ENCODE assay signal across 21 cellular contexts in the genomic region with DNA sequence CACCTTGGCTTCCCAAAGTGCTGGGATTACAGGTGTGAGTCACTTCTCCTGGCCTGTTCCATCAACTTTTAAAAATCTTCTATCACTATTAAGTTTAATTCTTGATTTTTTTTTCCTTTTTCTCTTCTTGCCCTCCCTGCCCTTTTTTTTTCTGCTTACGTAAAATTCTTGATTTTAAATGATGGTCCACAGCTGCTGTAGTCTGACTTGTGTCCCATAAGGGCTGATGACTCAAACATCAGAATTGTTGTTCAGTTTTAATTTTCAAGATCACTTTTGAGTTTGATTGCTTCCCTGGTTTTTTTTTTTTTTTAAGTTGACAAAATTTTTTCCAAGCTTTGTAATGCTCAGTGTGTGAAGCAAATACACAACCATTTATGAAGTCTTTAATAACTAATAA.
DNase-seq lines count a peak whose midpoint lies in the region; ATAC-seq, FAIRE-seq and TF ChIP-seq lines count a peak whose summit lies in the region.
"Had no signal": no experiment of that assay in that cellular context is flagged by ENCODE, and none has a peak within 500 bp of the region (broad histone marks: within the 10 kb centered on the region; RNA-seq: fewer than 3 reads in every experiment).

No MANE protein-coding gene starts in this region.

- H3K4me1 ChIP-seq in right atrium auricular region: peaks cover 0 to 4% of the 10 kb centered on the region in 2 donors
- no peaks in the 10 kb centered on the region for H3K4me1 ChIP-seq in astrocyte (ENCODE audit: insufficient read depth, low read length)

- H3K27me3 Mint-ChIP-seq in astrocyte (ENCODE audit: low read depth, unreplicated experiment) (no peaks in the 10 kb centered on the region), MCF 10A (ENCODE audit: insufficient read depth, unreplicated experiment) (no peaks in the 10 kb centered on the region)

- H3K27me3 ChIP-seq in right atrium auricular region: no peaks in the 10 kb centered on the region
- H3K27me3 ChIP-seq in astrocyte (ENCODE audit: insufficient read depth, low read length): no peaks in the 10 kb centered on the region
- H3K27me3 ChIP-seq: upper lobe of left lung had no signal

- H3K4me1 Mint-ChIP-seq in astrocyte (ENCODE audit: low read depth, unreplicated experiment) (peaks cover 7% of the 10 kb centered on the region), MCF 10A (ENCODE audit: insufficient read depth, unreplicated experiment) (peaks cover 9% of the 10 kb centered on the region)

- no peaks in the 10 kb centered on the region for H3K79me2 ChIP-seq in astrocyte (ENCODE audit: insufficient read depth, low read length)

- H3K4me3 Mint-ChIP-seq in astrocyte (ENCODE audit: unreplicated experiment) (no peak overlapping the region), MCF 10A (ENCODE audit: unreplicated experiment) (no peak overlapping the region)
- H3K4me3 Mint-ChIP-seq: H9; stimulated activated effector memory CD8-positive, alpha-beta T cell treated with anti-CD3 and anti-CD28 coated beads, Interleukin-12 subunit alpha, Interleukin-12 subunit beta, amount 100 ng/mL, for 72 hours had no signal

- H2AFZ ChIP-seq in astrocyte (ENCODE audit: low read depth, low read length): no peak overlapping the region

- POLR2A ChIA-PET in MCF 10A (lab: Yijun Ruan, JAX): interaction anchor here (0.7 to 2.6 kb wide), 4 partner anchors 10 to 1559 kb away, joined by 3 to 8 read pairs (median 3); a partner anchor contains a TSS

- H4K20me1 ChIP-seq in astrocyte (ENCODE audit: insufficient read depth, low read length): peaks cover 4% of the 10 kb centered on the region

- no peak overlapping the region for H3K4me2 ChIP-seq in astrocyte (ENCODE audit: low read length)

- CTCF ChIA-PET in MCF 10A (lab: Yijun Ruan, JAX): interaction anchor here (0.7 to 1.8 kb wide), 2 partner anchors 12 to 518 kb away, joined by 4 read pairs; no protein-coding TSS in a partner anchor

- intact Hi-C loops in Right ventricle myocardium superior (cut with DNase I): no loop called here
- intact Hi-C loops in left ventricle myocardium superior (cut with micrococcal nuclease): no loop called here
- intact Hi-C loops in MCF 10A (cut with micrococcal nuclease): no loop called here

- peak; percentile 72 for ATAC-seq in Right ventricle myocardium superior (ENCODE audit: poor library complexity)
- peak; percentile 75 for ATAC-seq in left ventricle myocardium superior
- no peak for ATAC-seq in GM21723 (IDR thresholded peaks at IDR 0.05; ENCODE audit: unreplicated experiment)
- ATAC-seq: stimulated activated effector memory CD8-positive, alpha-beta T cell treated with anti-CD3 and anti-CD28 coated beads, Interleukin-12 subunit alpha, Interleukin-12 subunit beta, amount 100 ng/mL, for 72 hours had no signal

- no peaks in the 10 kb centered on the region for H3K9me3 ChIP-seq in right atrium auricular region
- H3K9me3 ChIP-seq in astrocyte (ENCODE audit: insufficient read depth, low read depth, low read length): no peaks in the 10 kb centered on the region
- H3K9me3 ChIP-seq: Caco-2, upper lobe of left lung had no signal

- H3K9ac ChIP-seq in astrocyte (ENCODE audit: low read length): no peak overlapping the region

- H3K36me3 ChIP-seq in right atrium auricular region: no peaks in the 10 kb centered on the region
- H3K36me3 ChIP-seq in astrocyte (ENCODE audit: insufficient read depth, low read length): no peaks in the 10 kb centered on the region

- no peak for TF ChIP-seq CTCF in right atrium auricular region (IDR thresholded peaks at IDR 0.05)
- TF ChIP-seq CTCF in astrocyte (IDR thresholded peaks at IDR 0.05; ENCODE audit: insufficient read depth, low read depth, low read length): no peak
- no peak for TF ChIP-seq CTCF in GM10266 (IDR thresholded peaks at IDR 0.05; ENCODE audit: control insufficient read depth, insufficient read depth, low read depth, missing control alignments)
- TF ChIP-seq CTCF in MCF 10A (IDR thresholded peaks at IDR 0.05; ENCODE audit: unreplicated experiment): no peak

- H3K27ac Mint-ChIP-seq in astrocyte (ENCODE audit: unreplicated experiment) (no peak overlapping the region), MCF 10A (ENCODE audit: low read depth, unreplicated experiment) (no peak overlapping the region)
- H3K27ac Mint-ChIP-seq: H9; stimulated activated effector memory CD8-positive, alpha-beta T cell treated with anti-CD3 and anti-CD28 coated beads, Interleukin-12 subunit alpha, Interleukin-12 subunit beta, amount 100 ng/mL, for 72 hours had no signal

- H3K4me3 ChIP-seq in right atrium auricular region: no peak overlapping the region
- H3K4me3 ChIP-seq in astrocyte (ENCODE audit: insufficient read depth, low read depth, low read length): no peak overlapping the region
- H3K4me3 ChIP-seq: upper lobe of left lung had no signal

- DNase-seq in Right ventricle myocardium superior (no peak), right atrium auricular region (ENCODE audit: low spot score) (no peak), astrocyte (ENCODE audit: low read depth) (peak; percentile 66), left ventricle myocardium superior (no peak), NCI-H2029 treated with DMSO at 0.1 percent for 48 hours (lab: John Stamatoyannopoulos, UW) (no peak), GM10266 (ENCODE audit: extremely low spot score) (no peak), MCF 10A (ENCODE audit: unreplicated experiment) (no peak)
- DNase-seq: activated CD4-positive, alpha-beta T cell treated with anti-CD3 and anti-CD28 coated beads for 4 hours; activated T-cell treated with anti-CD3 and anti-CD28 coated beads, Interleukin-2, amount 50 U/mL, for 1 hour; Caco-2; central memory CD4-positive, alpha-beta T cell; GF-D8; H9; kidney; NCI-H2107; NK-92 treated with Interleukin-12 subunit alpha and Interleukin-12 subunit beta, amount 100 ng/mL, for 24 hours; SHP77; upper lobe of left lung had no signal

- BruUV-seq in MCF 10A (replicated peaks; lab: Mats Ljungman, UMichigan): no TSS peak

- peak overlapping the region in 1 of 2 donors; percentile 51 for H3K27ac ChIP-seq in right atrium auricular region
- H3K27ac ChIP-seq in astrocyte (ENCODE audit: low read depth, low read length): no peak overlapping the region
- H3K27ac ChIP-seq: upper lobe of left lung had no signal

- no peak for FAIRE-seq in astrocyte (lab: Jason Lieb, UNC)
- FAIRE-seq: endometrium, kidney had no signal

- H3K36me3 Mint-ChIP-seq in astrocyte (ENCODE audit: low read depth, unreplicated experiment) (peaks cover 2% of the 10 kb centered on the region), MCF 10A (ENCODE audit: insufficient read depth, unreplicated experiment) (no peaks in the 10 kb centered on the region)

- H3K9me3 Mint-ChIP-seq in astrocyte (ENCODE audit: unreplicated experiment): no peaks in the 10 kb centered on the region
- no peaks in the 10 kb centered on the region for H3K9me3 Mint-ChIP-seq in MCF 10A (ENCODE audit: unreplicated experiment)
- H3K9me3 Mint-ChIP-seq: H9; stimulated activated effector memory CD8-positive, alpha-beta T cell treated with anti-CD3 and anti-CD28 coated beads, Interleukin-12 subunit alpha, Interleukin-12 subunit beta, amount 100 ng/mL, for 72 hours had no signal
